Comparison of ENCODE assay signal across 7 cellular contexts in the genomic region with DNA sequence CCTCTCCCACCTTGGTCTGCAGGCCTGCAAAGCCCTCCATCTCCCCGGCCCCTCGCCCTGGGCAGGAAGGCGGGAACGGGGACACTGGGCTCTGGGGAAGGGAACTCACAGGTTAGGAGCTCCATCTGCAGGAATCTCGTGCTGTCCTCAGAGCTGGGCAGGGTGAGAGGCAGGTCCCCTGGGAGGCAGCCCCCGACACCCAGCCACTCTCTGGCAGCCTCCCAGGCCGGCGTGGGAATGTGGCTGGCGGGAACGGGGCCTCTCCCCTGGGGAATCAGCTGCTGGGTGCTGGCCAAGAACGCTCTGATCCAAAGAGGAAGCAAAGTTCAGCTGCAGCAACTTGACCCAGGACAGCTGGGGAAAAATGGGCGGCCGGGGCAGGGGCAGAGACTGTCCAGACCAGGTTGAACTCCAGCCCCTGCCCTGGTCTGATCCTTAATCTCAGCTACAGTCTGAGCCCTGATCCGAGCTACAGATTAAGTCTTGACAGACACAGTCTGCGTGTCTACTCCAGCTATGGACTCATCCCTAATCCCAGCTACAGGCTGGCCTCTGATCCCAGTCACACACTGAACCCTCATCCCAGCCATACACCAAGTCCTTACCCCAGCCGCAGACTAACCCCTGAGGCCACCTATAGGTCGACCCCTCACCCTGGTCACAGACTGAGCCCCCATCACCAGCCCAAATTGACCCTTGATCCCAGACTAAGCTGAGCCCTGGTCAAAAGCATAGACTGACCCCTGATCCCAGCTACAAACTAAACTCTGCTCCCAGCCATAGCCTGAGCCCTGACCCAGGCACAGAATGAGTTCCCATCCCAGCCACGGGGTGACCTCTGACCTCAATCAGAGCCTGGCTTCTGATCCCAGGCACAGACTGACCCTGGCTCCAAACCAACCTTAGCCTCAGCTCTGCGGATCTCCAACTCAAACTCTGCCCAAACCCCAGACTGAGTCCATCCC. TPM values are rescaled to one million over a fixed set of nuclear protein-coding genes. Genes with fewer than 3 reads are reported as not detected.
A peak's percentile ranks its signal among the peaks of the same experiment; 100 is the strongest.
DNase-seq lines count a peak whose midpoint lies in the region; ATAC-seq and TF ChIP-seq lines count a peak whose summit lies in the region.

No MANE protein-coding gene starts in this region.

- TF ChIP-seq CTCF in GM10266 (IDR thresholded peaks at IDR 0.05; ENCODE audit: control insufficient read depth, insufficient read depth, low read depth, missing control alignments) (peak; percentile 46), esophagus squamous epithelium (IDR thresholded peaks at IDR 0.05) (peak in 5 of 6 experiments; percentile 26 to 55 (median 45)), osteoblast (IDR thresholded peaks at IDR 0.05; ENCODE audit: extremely low read depth, low read depth, low read length) (peak; percentile 44)

- peaks cover 2 to 9% (median 6%) of the 10 kb centered on the region in 4 donors for H3K4me1 Mint-ChIP-seq in naive thymus-derived CD8-positive, alpha-beta T cell

- intact Hi-C loops in esophagus squamous epithelium (cut with DNase I), result loop anchor here (5.0 kb wide), 1 partner anchor 83 kb away; no protein-coding TSS in a partner anchor

- POLR2A ChIA-PET in naive thymus-derived CD8-positive, alpha-beta T cell (lab: Charles Lee), result interaction anchor here (0.5 to 1.0 kb wide), 2 partner anchors 74 to 86 kb away, joined by 3 to 4 read pairs; no protein-coding TSS in a partner anchor

- 8% methylated on average over 13 of the region's 19 CpGs; no CpG with 5 or more reads in 1 of the 2 donors for WGBS in esophagus squamous epithelium, 2 donors

- H3K27ac Mint-ChIP-seq in naive thymus-derived CD8-positive, alpha-beta T cell, result peak overlapping the region in 2 of 10 donors; percentile 24 to 58

- H3K27me3 ChIP-seq in esophagus squamous epithelium (no peaks in the 10 kb centered on the region), osteoblast (ENCODE audit: insufficient read depth, low read length) (no peaks in the 10 kb centered on the region)

- peaks cover 0 to 7% (median 2%) of the 10 kb centered on the region in 5 donors for H3K27me3 Mint-ChIP-seq in naive thymus-derived CD8-positive, alpha-beta T cell

- H3K36me3 ChIP-seq in esophagus squamous epithelium, result no peaks in the 10 kb centered on the region
- no peaks in the 10 kb centered on the region for H3K36me3 ChIP-seq in osteoblast (ENCODE audit: insufficient read depth, low read length)

- H3K9me3 ChIP-seq in esophagus squamous epithelium (no peaks in the 10 kb centered on the region), osteoblast (ENCODE audit: low read depth, low read length) (no peaks in the 10 kb centered on the region)

- DNase-seq in GM10266 (ENCODE audit: extremely low spot score) (peak; percentile 84), NCI-H82 treated with DMSO at 0.1 percent for 48 hours (lab: John Stamatoyannopoulos, UW; ENCODE audit: unreplicated experiment) (peak; percentile 16), esophagus squamous epithelium (lab: John Stamatoyannopoulos, UW) (no peak), osteoblast (ENCODE audit: insufficient read length, low spot score, missing footprints) (peak; percentile 98)
- no peak for DNase-seq in naive thymus-derived CD8-positive, alpha-beta T cell

- H3K4me3 Mint-ChIP-seq in naive thymus-derived CD8-positive, alpha-beta T cell, result no peak overlapping the region

- peak overlapping the region; percentile 62 to 90 (median 84) for H3K27ac ChIP-seq in esophagus squamous epithelium
- no peak overlapping the region for H3K27ac ChIP-seq in osteoblast (ENCODE audit: low read depth, low read length)

- H4K20me1 ChIP-seq in osteoblast (ENCODE audit: insufficient read depth, low read length), result no peaks in the 10 kb centered on the region

- H3K4me3 ChIP-seq in esophagus squamous epithelium, result peak overlapping the region in 1 of 4 donors; percentile 34
- no peak overlapping the region for H3K4me3 ChIP-seq in osteoblast (ENCODE audit: insufficient read depth, low read length)

- H3K4me1 ChIP-seq in esophagus squamous epithelium, result peaks cover 54 to 89% (median 76%) of the 10 kb centered on the region in 3 donors
- peaks cover 7% of the 10 kb centered on the region for H3K4me1 ChIP-seq in osteoblast (ENCODE audit: insufficient read depth, low read length)

- no peaks in the 10 kb centered on the region for H3K36me3 Mint-ChIP-seq in naive thymus-derived CD8-positive, alpha-beta T cell

- H3K79me2 ChIP-seq in osteoblast (ENCODE audit: insufficient read depth, low read length), result no peaks in the 10 kb centered on the region

- no peak overlapping the region for H3K4me2 ChIP-seq in osteoblast (ENCODE audit: insufficient read depth, low read length)

- H2AFZ ChIP-seq in osteoblast (ENCODE audit: low read length), result no peak overlapping the region

- no peak for TF ChIP-seq POLR2A in esophagus squamous epithelium (IDR thresholded peaks at IDR 0.05)

- H3K9me3 Mint-ChIP-seq in naive thymus-derived CD8-positive, alpha-beta T cell, result no peaks in the 10 kb centered on the region

- no peak for ATAC-seq in activated CD4-positive, CD25-positive, alpha-beta regulatory T cell treated with anti-CD3 and anti-CD28 coated beads, Interleukin-2, amount 50 U/mL, for 24 hours
- no peak for ATAC-seq in HG02610 (IDR thresholded peaks at IDR 0.05; ENCODE audit: unreplicated experiment)
- ATAC-seq in naive thymus-derived CD8-positive, alpha-beta T cell, result no peak

RNA-seq across cellular contexts. Expression of a gene that starts 37.3 kb away (rescaled TPM):
- total RNA-seq in esophagus squamous epithelium, result 10 to 100 TPM in 2 of 4 donors, 1 to 10 TPM in 2; 5.2 to 41.2 (median 21.2) TPM
- total RNA-seq in osteoblast, result 3.3 and 6.2 TPM in 2 replicates
- 1 to 10 TPM in 1 of 2 experiments, under 1 TPM in 1; 0.36 to 1.2 TPM for total RNA-seq in naive thymus-derived CD8-positive, alpha-beta T cell
- under 1 TPM in 2 of 3 donors, not detected in 1; 0.48 to 0.70 TPM for polyA plus RNA-seq in naive thymus-derived CD8-positive, alpha-beta T cell

Comparison
In these comparisons a context has a peak if more than half of its experiments do, and no peak if none do; other contexts are left out.
1. DNase-seq: peak in GM10266 (single experiment), NCI-H82 treated with DMSO at 0.1 percent for 48 hours (single experiment) and osteoblast (single experiment); none in esophagus squamous epithelium (single experiment) and naive thymus-derived CD8-positive, alpha-beta T cell (0 of 10).
2. Peak in every context shown above with its lines, with median percentiles within 50 percentile points of each other: CTCF ChIP-seq.